9 cellular contexts compared by ENCODE assay signal in genomic region chr19:58097349-58097748, GRCh38. TPM values are rescaled to one million over a fixed set of nuclear protein-coding genes. Genes with fewer than 3 reads are reported as not detected.
DNase-seq lines count a peak whose midpoint lies in the region; ATAC-seq and TF ChIP-seq lines count a peak whose summit lies in the region.
"Had no signal": no experiment of that assay in that cellular context is flagged by ENCODE, and none has a peak within 500 bp of the region (broad histone marks: within the 10 kb centered on the region; RNA-seq: fewer than 3 reads in every experiment).

No MANE protein-coding gene starts in this region.

- H3K4me3 Mint-ChIP-seq in glutamatergic neuron (ENCODE audit: unreplicated experiment), result peak overlapping the region; percentile 78

- H3K36me3 ChIP-seq in WERI-Rb-1, result 0 out of 2 replicates have a peak, but pooled peaks cover 4% of the 10 kb centered on the region
- no peaks in the 10 kb centered on the region for H3K36me3 ChIP-seq in sigmoid colon
- no peaks in the 10 kb centered on the region for H3K36me3 ChIP-seq in mucosa of descending colon (ENCODE audit: low read depth)

- peaks cover 12% of the 10 kb centered on the region for H3K9me3 Mint-ChIP-seq in glutamatergic neuron (ENCODE audit: unreplicated experiment)

- ATAC-seq in HG03469 (IDR thresholded peaks at IDR 0.05; ENCODE audit: unreplicated experiment) (no peak), mucosa of descending colon (no peak), GM21423 (IDR thresholded peaks at IDR 0.05; ENCODE audit: unreplicated experiment) (no peak)

- no peak overlapping the region for H3K27ac Mint-ChIP-seq in glutamatergic neuron (ENCODE audit: unreplicated experiment)

- H3K4me3 ChIP-seq in WERI-Rb-1 (ENCODE audit: low read depth, low read length), result peak overlapping the region; percentile 96
- peak overlapping the region; percentile 87 to 99 (median 92) for H3K4me3 ChIP-seq in sigmoid colon
- H3K4me3 ChIP-seq in mucosa of descending colon, result no peak overlapping the region
- H3K4me3 ChIP-seq: GM12878 had no signal

- WGBS in sigmoid colon, 2 donors, result 56 to 59% methylated on average over 8 of the region's 8 CpGs

- H3K27me3 ChIP-seq in WERI-Rb-1 (ENCODE audit: insufficient read depth, low read depth, severe bottlenecking), result no peaks in the 10 kb centered on the region
- H3K27me3 ChIP-seq in sigmoid colon, result no peaks in the 10 kb centered on the region

- peaks cover 4% of the 10 kb centered on the region for H3K4me1 Mint-ChIP-seq in glutamatergic neuron (ENCODE audit: low read depth, unreplicated experiment)

- peaks cover 9% of the 10 kb centered on the region for H3K9me3 ChIP-seq in WERI-Rb-1 (ENCODE audit: severe bottlenecking)
- peaks cover 0 to 15% (median 1%) of the 10 kb centered on the region in 4 donors for H3K9me3 ChIP-seq in sigmoid colon
- peaks cover 26% of the 10 kb centered on the region for H3K9me3 ChIP-seq in mucosa of descending colon

- no peak for TF ChIP-seq CTCF in WERI-Rb-1 (IDR thresholded peaks at IDR 0.05; ENCODE audit: low read depth, low read length)
- no peak for TF ChIP-seq CTCF in glutamatergic neuron (IDR thresholded peaks at IDR 0.05; ENCODE audit: partially characterized antibody, unreplicated experiment)
- no peak for TF ChIP-seq CTCF in sigmoid colon (IDR thresholded peaks at IDR 0.05)
- TF ChIP-seq CTCF in mucosa of descending colon (IDR thresholded peaks at IDR 0.05), result no peak

- DNase-seq in D341Med (ENCODE audit: low spot score) (peak; percentile 33), WERI-Rb-1 (no peak), glutamatergic neuron (no peak), sigmoid colon (no peak), mucosa of descending colon (no peak), midbrain (lab: John Stamatoyannopoulos, UW) (no peak)

- H3K4me1 ChIP-seq in sigmoid colon (peaks cover 0 to 17% (median 15%) of the 10 kb centered on the region in 4 donors), mucosa of descending colon (ENCODE audit: low read depth) (peaks cover 7% of the 10 kb centered on the region)

- no peak overlapping the region for H3K27ac ChIP-seq in WERI-Rb-1
- peak overlapping the region; percentile 87 to 94 (median 92) for H3K27ac ChIP-seq in sigmoid colon

- intact Hi-C loops in sigmoid colon (cut with DNase I) (no loop called here), mucosa of descending colon (cut with DNase I, micrococcal nuclease) (no loop called here)

- no peaks in the 10 kb centered on the region for H3K27me3 Mint-ChIP-seq in glutamatergic neuron (ENCODE audit: unreplicated experiment)

- no peak for TF ChIP-seq POLR2A in sigmoid colon (IDR thresholded peaks at IDR 0.05)

- TF ChIP-seq EP300 in sigmoid colon (IDR thresholded peaks at IDR 0.05), result no peak

- H3K36me3 Mint-ChIP-seq in glutamatergic neuron (ENCODE audit: unreplicated experiment), result peaks cover 12% of the 10 kb centered on the region

RNA-seq across cellular contexts. Expression of gene ZSCAN18, which starts 0.7 kb away (rescaled TPM):
- total RNA-seq in glutamatergic neuron (ENCODE audit: unreplicated experiment) (66.7 TPM), sigmoid colon (10 to 100 TPM; 64.7 to 85.3 (median 73.8) TPM), mucosa of descending colon (10 to 100 TPM; 17.9 to 69.5 (median 23.0) TPM)
- polyA plus RNA-seq in sigmoid colon, result 10 to 100 TPM in 2 of 3 donors, 1 to 10 TPM in 1; 5.8 to 31.4 (median 12.6) TPM

RNA-seq across cellular contexts. Expression of gene ZNF135, which starts 38.3 kb away (rescaled TPM):
- total RNA-seq in glutamatergic neuron (ENCODE audit: unreplicated experiment) (16.6 TPM), sigmoid colon (10 to 100 TPM in 1 of 4 donors, 1 to 10 TPM in 3; 6.1 to 10.0 (median 7.4) TPM), mucosa of descending colon (1 to 10 TPM; 1.3 to 5.8 (median 2.2) TPM)
- polyA plus RNA-seq in sigmoid colon, result 1 to 10 TPM in 1 of 3 donors, under 1 TPM in 2; 0.46 to 2.8 (median 0.60) TPM
- total RNA-seq: GM12878 had no signal

RNA-seq across cellular contexts. Expression of gene ZNF329, which starts 53.2 kb away (rescaled TPM):
- total RNA-seq in glutamatergic neuron (ENCODE audit: unreplicated experiment) (14.1 TPM), sigmoid colon (10 to 100 TPM in 1 of 4 donors, 1 to 10 TPM in 3; 8.2 to 10.2 (median 8.3) TPM), mucosa of descending colon (10 to 100 TPM in 1 of 3 donors, 1 to 10 TPM in 2; 3.5 to 10.3 (median 4.9) TPM)
- polyA plus RNA-seq in sigmoid colon, result 1 to 10 TPM; 1.6 to 3.9 (median 2.4) TPM
